ENCODE assay signal across 20 cellular contexts in genomic region chr4:111040904-111041303, GRCh38.
"Had no signal": no experiment of that assay in that cellular context is flagged by ENCODE, and none has a peak within 500 bp of the region (broad histone marks: within the 10 kb centered on the region; RNA-seq: fewer than 3 reads in every experiment).

No MANE protein-coding gene starts in this region.

- H3K36me3 ChIP-seq: right lobe of liver, transverse colon, uterus had no signal

- H3K4me2 ChIP-seq: hepatocyte had no signal

- DNase-seq: activated CD4-positive, alpha-beta T cell treated with anti-CD3 and anti-CD28 coated beads for 1 hour; activated CD8-positive, alpha-beta memory T cell treated with anti-CD3 and anti-CD28 coated beads, Interleukin-2, amount 50 U/mL, for 48 hours; activated naive CD4-positive, alpha-beta T cell treated with anti-CD3 and anti-CD28 coated beads for 36 hours; activated naive CD8-positive, alpha-beta T cell treated with anti-CD3 and anti-CD28 coated beads, Interleukin-2, amount 10 ng/mL, durations not matched to agents 7 days and 5 days; activated T-cell treated with anti-CD3 and anti-CD28 coated beads, Interleukin-2, amount 50 U/mL, for 4 hours; amygdala; foreskin melanocyte; glutamatergic neuron; left cardiac atrium; mesenchymal stem cell; naive B cell; occipital lobe; right lobe of liver; stimulated activated CD4-positive, alpha-beta T cell treated with anti-CD3 and anti-CD28 coated beads, Interleukin-2, amount 100 ng/mL, for 48 hours; stimulated activated CD8-positive, alpha-beta memory T cell treated with anti-CD3 and anti-CD28 coated beads, Interleukin-4, amount 100 ng/mL, for 48 hours; stimulated activated naive B cell treated with anti-CD40 and anti-IgM and Interleukin-4, amounts not matched to agents 10 μg/mL and 1 μg/mL and 100 μg/mL, for 72 hours; T-cell; transverse colon; uterus had no signal

- H2AFZ ChIP-seq: hepatocyte had no signal

- H3K27me3 ChIP-seq: hepatocyte, right lobe of liver, transverse colon, uterus had no signal

- H3K79me2 ChIP-seq: hepatocyte had no signal

- H3K27ac ChIP-seq: hepatocyte, right lobe of liver, transverse colon, uterus had no signal

- H3K4me3 ChIP-seq: hepatocyte, right lobe of liver, transverse colon, uterus had no signal

- H3K9me3 ChIP-seq: right lobe of liver, transverse colon, uterus had no signal

- H3K4me1 ChIP-seq: right lobe of liver, transverse colon, uterus had no signal
